Comparison of ENCODE assay signal across 20 cellular contexts in genomic region chr9:125496313-125496838, GRCh38.
"Had no signal": no experiment of that assay in that cellular context is flagged by ENCODE, and none has a peak within 500 bp of the region (broad histone marks: within the 10 kb centered on the region; RNA-seq: fewer than 3 reads in every experiment).

No MANE protein-coding gene starts in this region.

- H3K4me2 ChIP-seq: neural progenitor cell had no signal

- H3K36me3 ChIP-seq: colonic mucosa, lower lobe of right lung, neural progenitor cell, thoracic aorta, upper lobe of right lung had no signal

- H3K27me3 ChIP-seq: colonic mucosa, heart left ventricle, neural progenitor cell, upper lobe of right lung had no signal

- H3K9me3 ChIP-seq: colonic mucosa, lower lobe of right lung, thoracic aorta, upper lobe of right lung had no signal

- H3K9ac ChIP-seq: neural progenitor cell had no signal

- DNase-seq: activated B cell treated with CpG ODN at 0.5 μM for 24 hours; activated CD4-positive, alpha-beta T cell treated with anti-CD3 and anti-CD28 coated beads for 4 hours; activated CD4-positive, alpha-beta T cell treated with anti-CD3 and anti-CD28 coated beads, Interleukin-2, amount 50 U/mL, for 48 hours; activated CD8-positive, alpha-beta memory T cell treated with anti-CD3 and anti-CD28 coated beads, Interleukin-2, amount 50 U/mL, for 48 hours; activated naive CD4-positive, alpha-beta T cell treated with Interleukin-2 at 50 U/mL for 16 hours; activated naive CD8-positive, alpha-beta T cell treated with anti-CD3 and anti-CD28 coated beads for 36 hours; activated T-cell treated with anti-CD3 and anti-CD28 coated beads, Interleukin-2, amount 50 U/mL, for 4 hours; central memory CD4-positive, alpha-beta T cell; colonic mucosa; heart left ventricle; lower lobe of right lung; naive thymus-derived CD4-positive, alpha-beta T cell; stimulated activated CD4-positive, alpha-beta T cell treated with anti-CD3 and anti-CD28 coated beads, Interleukin-4, amount 100 ng/mL, for 1 hour; stimulated activated naive CD4-positive, alpha-beta T cell treated with Interleukin-2 at 50 U/mL for 16 hours; T1000; upper lobe of right lung had no signal

- H3K9me3 Mint-ChIP-seq: activated B cell treated with CpG ODN at 0.5 μM for 24 hours; activated naive CD8-positive, alpha-beta T cell treated with anti-CD3 and anti-CD28 coated beads for 36 hours; activated T-cell treated with anti-CD3 and anti-CD28 coated beads, Interleukin-2, amount 50 U/mL, for 4 hours; neural progenitor cell had no signal

- H3K4me3 ChIP-seq: colonic mucosa, heart left ventricle, lower lobe of right lung, neural progenitor cell, thoracic aorta, upper lobe of right lung had no signal

- H2AFZ ChIP-seq: neural progenitor cell had no signal

- H3K27me3 Mint-ChIP-seq: activated B cell treated with CpG ODN at 0.5 μM for 24 hours; activated naive CD8-positive, alpha-beta T cell treated with anti-CD3 and anti-CD28 coated beads for 36 hours; naive thymus-derived CD4-positive, alpha-beta T cell; progenitor cell of endocrine pancreas had no signal

- H3K27ac Mint-ChIP-seq: activated naive CD8-positive, alpha-beta T cell treated with anti-CD3 and anti-CD28 coated beads for 36 hours; naive thymus-derived CD4-positive, alpha-beta T cell; neural progenitor cell; progenitor cell of endocrine pancreas had no signal

- H3K4me3 Mint-ChIP-seq: activated naive CD8-positive, alpha-beta T cell treated with anti-CD3 and anti-CD28 coated beads for 36 hours; activated T-cell treated with anti-CD3 and anti-CD28 coated beads, Interleukin-2, amount 50 U/mL, for 4 hours; naive thymus-derived CD4-positive, alpha-beta T cell; neural progenitor cell had no signal

- H3K27ac ChIP-seq: colonic mucosa, heart left ventricle, lower lobe of right lung, neural progenitor cell, thoracic aorta, upper lobe of right lung had no signal

- H3K4me1 ChIP-seq: heart left ventricle, lower lobe of right lung, upper lobe of right lung had no signal

- ATAC-seq: activated T-cell treated with anti-CD3 and anti-CD28 coated beads, Interleukin-2, amount 50 U/mL, for 4 hours; heart left ventricle; left lobe of liver; lower lobe of right lung; naive thymus-derived CD4-positive, alpha-beta T cell; upper lobe of right lung had no signal
